1 cellular context compared by ENCODE assay signal in genomic region chr16:14088155-14088753, GRCh38.
A peak's percentile ranks its signal among the peaks of the same experiment; 100 is the strongest.
TF ChIP-seq lines count a peak whose summit lies in the region.

No MANE protein-coding gene starts in this region.

TF ChIP-seq in HepG2, 621 proteins besides CTCF, POLR2A, EP300 and RAD21 (continued from another document):
- TF ChIP-seq ZNF260 (CRISPR knock-in tag; IDR thresholded peaks at IDR 0.05; ENCODE audit: borderline replicate concordance, low read depth) (no peak), ZNF710 (CRISPR knock-in tag; IDR thresholded peaks at IDR 0.05; ENCODE audit: borderline replicate concordance) (peak; percentile 94), MXD1 (CRISPR knock-in tag; IDR thresholded peaks at IDR 0.05) (no peak), SNAPC5 (CRISPR knock-in tag; IDR thresholded peaks at IDR 0.05; ENCODE audit: borderline replicate concordance) (0 out of 2 replicates have a peak, but pooled peaks have one; percentile 63), PITX1 (CRISPR knock-in tag; IDR thresholded peaks at IDR 0.05) (peak; percentile 94), ZNF12 (CRISPR knock-in tag; IDR thresholded peaks at IDR 0.05) (peak; percentile 49; the same call in 1 of the 2 replicates), ZNF121 (CRISPR knock-in tag; IDR thresholded peaks at IDR 0.05) (0 out of 2 replicates have a peak, but pooled peaks have one; percentile 18), SP2 (CRISPR knock-in tag; IDR thresholded peaks at IDR 0.05) (no peak), REXO4 (CRISPR knock-in tag; IDR thresholded peaks at IDR 0.05; ENCODE audit: borderline replicate concordance) (no peak), TP53 (CRISPR knock-in tag; conservative IDR thresholded peaks at IDR 0.05) (0 out of 2 replicates have a peak, but pooled peaks have one; percentile 28), SPEN (CRISPR knock-in tag; IDR thresholded peaks at IDR 0.05; ENCODE audit: low read depth) (peak; percentile 44; the same call in 1 of the 2 replicates), NFRKB (IDR thresholded peaks at IDR 0.05) (no peak), POGK (CRISPR knock-in tag; conservative IDR thresholded peaks at IDR 0.05) (peak; percentile 93), ZNF609 (CRISPR knock-in tag; IDR thresholded peaks at IDR 0.05; ENCODE audit: borderline replicate concordance) (peak; percentile 77; the same call in 1 of the 2 replicates), ETS1 (CRISPR knock-in tag; IDR thresholded peaks at IDR 0.05) (no peak), ELF4 (CRISPR knock-in tag; IDR thresholded peaks at IDR 0.05; ENCODE audit: borderline replicate concordance) (peak; percentile 78; the same call in 1 of the 2 replicates), RBM22 (optimal IDR thresholded peaks at IDR 0.05; ENCODE audit: low read length) (no peak), IRF9 (CRISPR knock-in tag; IDR thresholded peaks at IDR 0.05; ENCODE audit: borderline replicate concordance) (no peak)
